Comparison of ENCODE assay signal across 2 cellular contexts in the genomic region with DNA sequence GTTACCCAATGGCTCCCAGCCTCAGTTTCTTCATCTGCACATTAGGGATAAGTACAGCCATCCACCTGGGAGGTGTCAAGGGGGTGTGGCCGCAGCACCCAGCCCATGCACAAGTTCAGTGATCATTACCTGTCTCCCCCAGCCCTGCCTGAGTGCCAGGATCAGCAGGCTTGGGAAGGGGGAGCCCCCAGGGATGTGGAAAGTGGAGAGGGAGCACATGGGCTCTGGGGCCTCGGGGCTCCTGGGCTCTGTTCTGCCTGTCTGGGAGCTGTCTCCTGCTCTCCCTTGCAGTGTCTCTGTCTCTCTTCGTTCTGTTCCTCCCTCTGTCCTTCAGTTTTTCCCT.
TF ChIP-seq lines count a peak whose summit lies in the region.

No MANE protein-coding gene starts in this region.

TF ChIP-seq in IMR-90, 13 proteins besides CTCF, POLR2A, EP300 and RAD21:
- TF ChIP-seq ELK1 (IDR thresholded peaks at IDR 0.05; ENCODE audit: borderline replicate concordance, low read depth, low read length) (no peak), CEBPB (IDR thresholded peaks at IDR 0.05; ENCODE audit: low read depth, low read length) (no peak), SMC3 (IDR thresholded peaks at IDR 0.05; ENCODE audit: low read depth, low read length) (no peak), BHLHE40 (IDR thresholded peaks at IDR 0.05; ENCODE audit: low read depth, low read length) (no peak), NFE2L2 (IDR thresholded peaks at IDR 0.05; ENCODE audit: low read depth, low read length) (no peak), CHD1 (IDR thresholded peaks at IDR 0.05; ENCODE audit: low read depth, low read length) (no peak), MAFK (IDR thresholded peaks at IDR 0.05; ENCODE audit: low read depth, low read length) (no peak), FOS (IDR thresholded peaks at IDR 0.05; ENCODE audit: low read depth, low read length) (no peak), MAZ (IDR thresholded peaks at IDR 0.05; ENCODE audit: borderline replicate concordance, low read depth, low read length) (no peak), RFX5 (IDR thresholded peaks at IDR 0.05; ENCODE audit: low read depth, low read length) (no peak), MXI1 (IDR thresholded peaks at IDR 0.05; ENCODE audit: borderline replicate concordance, low read depth, low read length) (no peak), RCOR1 (IDR thresholded peaks at IDR 0.05; ENCODE audit: insufficient replicate concordance, low read length) (no peak)
- TF ChIP-seq, protein P1, sequence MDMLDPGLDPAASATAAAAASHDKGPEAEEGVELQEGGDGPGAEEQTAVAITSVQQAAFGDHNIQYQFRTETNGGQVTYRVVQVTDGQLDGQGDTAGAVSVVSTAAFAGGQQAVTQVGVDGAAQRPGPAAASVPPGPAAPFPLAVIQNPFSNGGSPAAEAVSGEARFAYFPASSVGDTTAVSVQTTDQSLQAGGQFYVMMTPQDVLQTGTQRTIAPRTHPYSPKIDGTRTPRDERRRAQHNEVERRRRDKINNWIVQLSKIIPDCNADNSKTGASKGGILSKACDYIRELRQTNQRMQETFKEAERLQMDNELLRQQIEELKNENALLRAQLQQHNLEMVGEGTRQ (IDR thresholded peaks at IDR 0.05; ENCODE audit: low read depth, low read length): no peak

TF ChIP-seq in GM23338, 12 proteins besides CTCF, POLR2A, EP300 and RAD21:
- no peak for TF ChIP-seq POLR2AphosphoS5 (IDR thresholded peaks at IDR 0.05; ENCODE audit: low read depth)
- no peak for TF ChIP-seq ETS1 (IDR thresholded peaks at IDR 0.05)
- TF ChIP-seq CREB1 (CRISPR knock-in tag; IDR thresholded peaks at IDR 0.05; ENCODE audit: low read depth): no peak
- TF ChIP-seq, protein P2, sequence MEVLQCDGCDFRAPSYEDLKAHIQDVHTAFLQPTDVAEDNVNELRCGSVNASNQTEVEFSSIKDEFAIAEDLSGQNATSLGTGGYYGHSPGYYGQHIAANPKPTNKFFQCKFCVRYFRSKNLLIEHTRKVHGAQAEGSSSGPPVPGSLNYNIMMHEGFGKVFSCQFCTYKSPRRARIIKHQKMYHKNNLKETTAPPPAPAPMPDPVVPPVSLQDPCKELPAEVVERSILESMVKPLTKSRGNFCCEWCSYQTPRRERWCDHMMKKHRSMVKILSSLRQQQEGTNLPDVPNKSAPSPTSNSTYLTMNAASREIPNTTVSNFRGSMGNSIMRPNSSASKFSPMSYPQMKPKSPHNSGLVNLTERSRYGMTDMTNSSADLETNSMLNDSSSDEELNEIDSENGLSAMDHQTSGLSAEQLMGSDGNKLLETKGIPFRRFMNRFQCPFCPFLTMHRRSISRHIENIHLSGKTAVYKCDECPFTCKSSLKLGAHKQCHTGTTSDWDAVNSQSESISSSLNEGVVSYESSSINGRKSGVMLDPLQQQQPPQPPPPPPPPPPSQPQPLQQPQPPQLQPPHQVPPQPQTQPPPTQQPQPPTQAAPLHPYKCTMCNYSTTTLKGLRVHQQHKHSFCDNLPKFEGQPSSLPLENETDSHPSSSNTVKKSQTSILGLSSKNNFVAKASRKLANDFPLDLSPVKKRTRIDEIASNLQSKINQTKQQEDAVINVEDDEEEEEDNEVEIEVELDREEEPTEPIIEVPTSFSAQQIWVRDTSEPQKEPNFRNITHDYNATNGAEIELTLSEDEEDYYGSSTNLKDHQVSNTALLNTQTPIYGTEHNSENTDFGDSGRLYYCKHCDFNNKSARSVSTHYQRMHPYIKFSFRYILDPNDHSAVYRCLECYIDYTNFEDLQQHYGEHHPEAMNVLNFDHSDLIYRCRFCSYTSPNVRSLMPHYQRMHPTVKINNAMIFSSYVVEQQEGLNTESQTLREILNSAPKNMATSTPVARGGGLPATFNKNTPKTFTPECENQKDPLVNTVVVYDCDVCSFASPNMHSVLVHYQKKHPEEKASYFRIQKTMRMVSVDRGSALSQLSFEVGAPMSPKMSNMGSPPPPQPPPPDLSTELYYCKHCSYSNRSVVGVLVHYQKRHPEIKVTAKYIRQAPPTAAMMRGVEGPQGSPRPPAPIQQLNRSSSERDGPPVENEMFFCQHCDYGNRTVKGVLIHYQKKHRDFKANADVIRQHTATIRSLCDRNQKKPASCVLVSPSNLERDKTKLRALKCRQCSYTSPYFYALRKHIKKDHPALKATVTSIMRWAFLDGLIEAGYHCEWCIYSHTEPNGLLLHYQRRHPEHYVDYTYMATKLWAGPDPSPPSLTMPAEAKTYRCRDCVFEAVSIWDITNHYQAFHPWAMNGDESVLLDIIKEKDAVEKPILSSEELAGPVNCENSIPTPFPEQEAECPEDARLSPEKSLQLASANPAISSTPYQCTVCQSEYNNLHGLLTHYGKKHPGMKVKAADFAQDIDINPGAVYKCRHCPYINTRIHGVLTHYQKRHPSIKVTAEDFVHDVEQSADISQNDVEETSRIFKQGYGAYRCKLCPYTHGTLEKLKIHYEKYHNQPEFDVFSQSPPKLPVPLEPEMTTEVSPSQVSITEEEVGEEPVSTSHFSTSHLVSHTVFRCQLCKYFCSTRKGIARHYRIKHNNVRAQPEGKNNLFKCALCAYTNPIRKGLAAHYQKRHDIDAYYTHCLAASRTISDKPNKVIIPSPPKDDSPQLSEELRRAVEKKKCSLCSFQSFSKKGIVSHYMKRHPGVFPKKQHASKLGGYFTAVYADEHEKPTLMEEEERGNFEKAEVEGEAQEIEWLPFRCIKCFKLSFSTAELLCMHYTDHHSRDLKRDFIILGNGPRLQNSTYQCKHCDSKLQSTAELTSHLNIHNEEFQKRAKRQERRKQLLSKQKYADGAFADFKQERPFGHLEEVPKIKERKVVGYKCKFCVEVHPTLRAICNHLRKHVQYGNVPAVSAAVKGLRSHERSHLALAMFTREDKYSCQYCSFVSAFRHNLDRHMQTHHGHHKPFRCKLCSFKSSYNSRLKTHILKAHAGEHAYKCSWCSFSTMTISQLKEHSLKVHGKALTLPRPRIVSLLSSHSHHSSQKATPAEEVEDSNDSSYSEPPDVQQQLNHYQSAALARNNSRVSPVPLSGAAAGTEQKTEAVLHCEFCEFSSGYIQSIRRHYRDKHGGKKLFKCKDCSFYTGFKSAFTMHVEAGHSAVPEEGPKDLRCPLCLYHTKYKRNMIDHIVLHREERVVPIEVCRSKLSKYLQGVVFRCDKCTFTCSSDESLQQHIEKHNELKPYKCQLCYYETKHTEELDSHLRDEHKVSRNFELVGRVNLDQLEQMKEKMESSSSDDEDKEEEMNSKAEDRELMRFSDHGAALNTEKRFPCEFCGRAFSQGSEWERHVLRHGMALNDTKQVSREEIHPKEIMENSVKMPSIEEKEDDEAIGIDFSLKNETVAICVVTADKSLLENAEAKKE (CRISPR knock-in tag; IDR thresholded peaks at IDR 0.05): no peak
